In the genomic region with DNA sequence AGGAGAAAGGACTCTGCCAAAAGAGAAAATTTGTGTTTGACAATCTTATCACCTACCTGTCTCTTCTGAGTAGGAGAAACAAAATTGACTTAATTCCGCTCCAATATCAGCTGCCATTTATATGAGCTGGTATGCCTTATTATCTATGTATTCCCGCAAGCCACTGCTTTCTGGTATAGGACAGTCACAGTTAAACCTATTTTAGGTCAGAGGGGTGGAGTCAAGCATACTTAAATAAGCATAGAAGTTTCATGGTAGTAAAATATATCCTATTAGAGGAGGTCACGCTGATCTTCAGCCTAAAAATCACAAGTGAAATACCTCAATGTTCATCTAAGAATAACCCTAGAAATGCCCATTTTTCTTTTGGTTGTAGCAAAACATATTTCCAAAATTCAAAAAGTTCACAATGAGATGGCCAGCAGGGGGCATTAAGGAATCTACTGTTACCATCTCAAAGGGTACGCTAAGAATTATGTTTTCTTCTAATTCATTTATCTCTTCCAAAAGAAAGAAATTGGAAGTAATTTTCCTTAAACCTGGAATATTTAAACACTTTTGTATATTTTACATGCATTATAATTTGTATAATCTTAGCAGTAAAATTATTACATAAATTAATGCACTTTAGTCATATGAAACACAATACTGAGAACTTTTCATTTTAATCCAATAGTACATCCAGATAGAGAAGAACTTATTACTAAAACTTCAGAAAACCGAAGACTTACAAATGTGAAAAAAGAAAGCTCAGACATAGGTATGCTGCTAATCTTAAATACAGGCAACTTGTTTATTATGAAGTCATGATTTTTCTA, we compare ENCODE assay signal across 9 cellular contexts. TPM values are rescaled to one million over a fixed set of nuclear protein-coding genes. Genes with fewer than 3 reads are reported as not detected.
DNase-seq lines count a peak whose midpoint lies in the region; ATAC-seq, FAIRE-seq and TF ChIP-seq lines count a peak whose summit lies in the region.
"Had no signal": no experiment of that assay in that cellular context is flagged by ENCODE, and none has a peak within 500 bp of the region (broad histone marks: within the 10 kb centered on the region; RNA-seq: fewer than 3 reads in every experiment).

No MANE protein-coding gene starts in this region.

- in situ Hi-C loops in Panc1 (cut with HindIII; ENCODE audit: low pct_unique_long_range_greater_than_20kb, low sequenced_read_pairs), result no loop called here

- H3K9me3 ChIP-seq in Panc1 (ENCODE audit: control insufficient read depth, insufficient read depth, low read depth, low read length), result no peaks in the 10 kb centered on the region

- H3K4me1 Mint-ChIP-seq in natural killer cell, result no peaks in the 10 kb centered on the region
- peaks cover 7 to 8% of the 10 kb centered on the region in 2 donors for H3K4me1 Mint-ChIP-seq in natural killer cell treated with Interleukin-12 subunit alpha and Interleukin-12 subunit beta and Interleukin-15 and Interleukin-18, amount 100 ng/mL, for 72 hours (ENCODE audit: low read depth in 2 of 2)
- H3K4me1 Mint-ChIP-seq: central memory CD8-positive, alpha-beta T cell had no signal

- no peak overlapping the region for H3K4me3 ChIP-seq in Panc1 (ENCODE audit: low read depth in 2 of 2, low read length in 2 of 2)

- H3K9me3 Mint-ChIP-seq in natural killer cell, result no peaks in the 10 kb centered on the region
- no peaks in the 10 kb centered on the region for H3K9me3 Mint-ChIP-seq in natural killer cell treated with Interleukin-12 subunit alpha and Interleukin-12 subunit beta and Interleukin-15 and Interleukin-18, amount 100 ng/mL, for 72 hours
- H3K9me3 Mint-ChIP-seq: central memory CD8-positive, alpha-beta T cell had no signal

- intact Hi-C loops in natural killer cell (cut with micrococcal nuclease) (loop anchor here (1.0 kb wide), 3 partner anchors 119 to 411 kb away; no protein-coding TSS in a partner anchor), Panc1 (cut with micrococcal nuclease; ENCODE audit: unreplicated experiment) (no loop called here)

- TF ChIP-seq CTCF in natural killer cell (IDR thresholded peaks at IDR 0.05) (peak; percentile 77), Panc1 (IDR thresholded peaks at IDR 0.05) (peak; percentile 60; the same call in 1 of the 2 replicates)

- POLR2A ChIA-PET in Panc1 (lab: Charles Lee), result no interaction called here

- H3K27me3 ChIP-seq in Panc1 (ENCODE audit: control insufficient read depth, insufficient read depth, low read length), result no peaks in the 10 kb centered on the region

- no TSS peak for BruUV-seq in Panc1 (replicated peaks; lab: Mats Ljungman, UMichigan)

- H3K36me3 ChIP-seq in Panc1 (ENCODE audit: control insufficient read depth, insufficient read depth, low read length), result no peaks in the 10 kb centered on the region; the same call in 1 of the 2 replicates

- CTCF ChIA-PET in Panc1 (lab: Charles Lee), result no interaction called here

- H3K4me1 ChIP-seq in Panc1 (ENCODE audit: control insufficient read depth, insufficient read depth, low read length), result no peaks in the 10 kb centered on the region

- no peak overlapping the region for H3K27ac Mint-ChIP-seq in natural killer cell
- no peak overlapping the region for H3K27ac Mint-ChIP-seq in natural killer cell treated with Interleukin-12 subunit alpha and Interleukin-12 subunit beta and Interleukin-15 and Interleukin-18, amount 100 ng/mL, for 72 hours

- H3K27me3 Mint-ChIP-seq in natural killer cell (ENCODE audit: low read depth in 2 of 2), result no peaks in the 10 kb centered on the region
- no peaks in the 10 kb centered on the region for H3K27me3 Mint-ChIP-seq in natural killer cell treated with Interleukin-12 subunit alpha and Interleukin-12 subunit beta and Interleukin-15 and Interleukin-18, amount 100 ng/mL, for 72 hours
- H3K27me3 Mint-ChIP-seq: central memory CD8-positive, alpha-beta T cell had no signal

- FAIRE-seq in colon (lab: Jason Lieb, UNC) (peak; percentile 90), HTR-8/SVneo (lab: Jason Lieb, UNC) (no peak)

- peak in 2 of 3 donors; percentile 45 to 58 for ATAC-seq in natural killer cell
- no peak for ATAC-seq in natural killer cell treated with Interleukin-12 subunit alpha and Interleukin-12 subunit beta and Interleukin-15 and Interleukin-18, amount 100 ng/mL, for 72 hours
- no peak for ATAC-seq in Panc1
- ATAC-seq in GM19328 (IDR thresholded peaks at IDR 0.05; ENCODE audit: unreplicated experiment), result no peak
- no peak for ATAC-seq in GM19035 (IDR thresholded peaks at IDR 0.05; ENCODE audit: unreplicated experiment)

- H3K27ac ChIP-seq in Panc1 (ENCODE audit: low read length), result no peak overlapping the region

- DNase-seq in natural killer cell (no peak), Panc1 (ENCODE audit: low read depth, low spot score) (no peak), lung microvascular endothelial cell (ENCODE audit: low read depth in 2 of 2) (peak; percentile 49 to 57), HTR-8/SVneo (ENCODE audit: insufficient read length, low spot score) (no peak)
- DNase-seq in natural killer cell treated with Interleukin-12 subunit alpha and Interleukin-12 subunit beta and Interleukin-15 and Interleukin-18, amount 100 ng/mL, for 72 hours (ENCODE audit: low spot score), result no peak

- H3K36me3 Mint-ChIP-seq in natural killer cell, result no peaks in the 10 kb centered on the region
- no peaks in the 10 kb centered on the region for H3K36me3 Mint-ChIP-seq in natural killer cell treated with Interleukin-12 subunit alpha and Interleukin-12 subunit beta and Interleukin-15 and Interleukin-18, amount 100 ng/mL, for 72 hours

- H3K4me3 Mint-ChIP-seq in natural killer cell, result no peak overlapping the region
- no peak overlapping the region for H3K4me3 Mint-ChIP-seq in natural killer cell treated with Interleukin-12 subunit alpha and Interleukin-12 subunit beta and Interleukin-15 and Interleukin-18, amount 100 ng/mL, for 72 hours
- H3K4me3 Mint-ChIP-seq: central memory CD8-positive, alpha-beta T cell had no signal

RNA-seq across cellular contexts. Expression of a gene that starts 10.5 kb away (rescaled TPM):
- 1 to 10 TPM; 4.3 to 8.9 (median 6.2) TPM for total RNA-seq in natural killer cell
- 10 to 100 TPM; 31.2 to 52.9 TPM for total RNA-seq in natural killer cell treated with Interleukin-12 subunit alpha and Interleukin-12 subunit beta and Interleukin-15 and Interleukin-18, amount 100 ng/mL, for 72 hours
- total RNA-seq in Panc1 (2021; ENCODE audit: unreplicated experiment), result 38.3 TPM
- polyA plus RNA-seq in Panc1 (2012; ENCODE audit: insufficient read length), result 27.2 TPM
- 8.9 and 10.5 TPM in 2 replicates for total RNA-seq in lung microvascular endothelial cell

RNA-seq across cellular contexts. Expression of a gene that starts 11.2 kb away (rescaled TPM):
- total RNA-seq in natural killer cell, result 10 to 100 TPM; 15.8 to 20.0 (median 17.6) TPM
- total RNA-seq in natural killer cell treated with Interleukin-12 subunit alpha and Interleukin-12 subunit beta and Interleukin-15 and Interleukin-18, amount 100 ng/mL, for 72 hours, result 100 to 1,000 TPM; 141 to 243 TPM
- total RNA-seq in Panc1 (2021; ENCODE audit: unreplicated experiment), result 135 TPM
- polyA plus RNA-seq in Panc1 (2012; ENCODE audit: insufficient read length), result 48.6 TPM
- total RNA-seq in lung microvascular endothelial cell, result 11.5 and 15.9 TPM in 2 replicates

RNA-seq across cellular contexts. Expression of a gene that starts 37.6 kb away (rescaled TPM):
- total RNA-seq in natural killer cell, result 10 to 100 TPM in 1 of 3 donors, 1 to 10 TPM in 2; 9.5 to 14.2 (median 9.6) TPM
- total RNA-seq in natural killer cell treated with Interleukin-12 subunit alpha and Interleukin-12 subunit beta and Interleukin-15 and Interleukin-18, amount 100 ng/mL, for 72 hours, result 10 to 100 TPM; 10.5 to 10.7 TPM
- total RNA-seq in Panc1 (2021; ENCODE audit: unreplicated experiment), result 5.4 TPM
- polyA plus RNA-seq in Panc1 (2012; ENCODE audit: insufficient read length), result 2.4 TPM
- total RNA-seq in lung microvascular endothelial cell, result 6.5 and 8.9 TPM in 2 replicates

RNA-seq across cellular contexts. Expression of a gene that starts 42.5 kb away (rescaled TPM):
- total RNA-seq in natural killer cell, result 100 to 1,000 TPM; 102 to 131 (median 120) TPM
- total RNA-seq in natural killer cell treated with Interleukin-12 subunit alpha and Interleukin-12 subunit beta and Interleukin-15 and Interleukin-18, amount 100 ng/mL, for 72 hours, result 100 to 1,000 TPM; 145 to 150 TPM
- total RNA-seq in Panc1 (2021; ENCODE audit: unreplicated experiment), result 82.4 TPM
- polyA plus RNA-seq in Panc1 (2012; ENCODE audit: insufficient read length), result 47.3 TPM
- total RNA-seq in lung microvascular endothelial cell, result 68.4 and 69.0 TPM in 2 replicates

Comparison
In these comparisons a context has a peak if more than half of its experiments do, and no peak if none do; other contexts are left out.
1. ATAC-seq: peak in natural killer cell (2 of 3); none in natural killer cell treated with Interleukin-12 subunit alpha and Interleukin-12 subunit beta and Interleukin-15 and Interleukin-18, amount 100 ng/mL, for 72 hours (0 of 2), Panc1 (single experiment), GM19328 (single experiment) and GM19035 (single experiment).
2. DNase-seq: peak in lung microvascular endothelial cell (2 of 2); none in natural killer cell (single experiment), natural killer cell treated with Interleukin-12 subunit alpha and Interleukin-12 subunit beta and Interleukin-15 and Interleukin-18, amount 100 ng/mL, for 72 hours (single experiment), Panc1 (single experiment) and HTR-8/SVneo (single experiment).